10 cellular contexts compared by ENCODE assay signal in the genomic region with DNA sequence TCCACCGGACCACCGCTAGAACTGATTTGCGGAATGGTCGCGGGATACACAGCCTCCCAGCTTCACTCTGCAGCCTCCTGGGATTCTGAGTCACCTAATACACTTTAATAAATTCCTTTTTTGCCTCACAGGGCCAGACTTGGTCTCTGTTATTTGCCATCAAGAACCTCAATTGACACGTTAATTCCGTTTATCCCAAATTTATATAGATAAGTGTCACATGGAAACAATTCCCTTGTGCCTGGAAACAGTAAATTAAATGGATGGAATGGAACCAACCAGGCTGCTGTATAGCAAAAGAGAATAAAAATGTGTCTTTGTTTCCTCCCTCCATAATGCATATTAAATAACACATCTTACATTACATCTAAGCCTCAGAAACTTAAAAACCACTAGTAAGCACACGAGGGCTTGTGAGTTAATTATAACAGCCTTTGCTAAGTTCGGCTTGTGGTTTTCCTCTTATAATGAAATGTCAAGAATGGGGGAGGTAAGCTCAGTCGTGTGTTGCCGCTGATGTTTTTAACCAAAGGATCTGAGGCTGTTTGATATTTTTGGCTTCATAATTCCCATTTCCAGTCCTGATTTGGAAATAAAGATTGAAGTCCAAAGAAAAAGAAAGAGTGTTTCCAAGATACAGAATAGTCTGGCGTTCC. TPM values are rescaled to one million over a fixed set of nuclear protein-coding genes. Genes with fewer than 3 reads are reported as not detected.
DNase-seq lines count a peak whose midpoint lies in the region; ATAC-seq lines count a peak whose summit lies in the region.
"Had no signal": no experiment of that assay in that cellular context is flagged by ENCODE, and none has a peak within 500 bp of the region (broad histone marks: within the 10 kb centered on the region; RNA-seq: fewer than 3 reads in every experiment).

No MANE protein-coding gene starts in this region.

- peaks cover 4% of the 10 kb centered on the region for H3K27me3 ChIP-seq in effector memory CD4-positive, alpha-beta T cell (replicated peaks; ENCODE audit: control insufficient read depth, insufficient read depth, low read length, poor library complexity, severe bottlenecking)

- ATAC-seq in HG03175 (IDR thresholded peaks at IDR 0.05; ENCODE audit: unreplicated experiment): peak; percentile 58
- ATAC-seq in T-helper 17 cell: no peak

- no peaks in the 10 kb centered on the region for H3K36me3 ChIP-seq in effector memory CD4-positive, alpha-beta T cell (ENCODE audit: control insufficient read depth, insufficient read depth, low read length)

- H3K4me3 ChIP-seq in effector memory CD4-positive, alpha-beta T cell (ENCODE audit: insufficient read depth, low read depth, low read length, poor library complexity, severe bottlenecking): no peak overlapping the region

- H3K4me3 Mint-ChIP-seq in T-helper 17 cell: peak overlapping the region; percentile 9

- H3K27ac Mint-ChIP-seq in T-helper 17 cell: no peak overlapping the region

- H3K27me3 Mint-ChIP-seq in T-helper 17 cell: peaks cover 25% of the 10 kb centered on the region

- DNase-seq in SKM-1 treated with dmso at 0.1 percent for 144 hours (lab: John Stamatoyannopoulos, UW; ENCODE audit: unreplicated experiment): peak; percentile 22
- DNase-seq in SKM-1 (lab: John Stamatoyannopoulos, UW; ENCODE audit: unreplicated experiment): no peak
- DNase-seq in T-helper 17 cell: no peak
- no peak for DNase-seq in SW480 (ENCODE audit: low spot score)
- no peak for DNase-seq in glomerular visceral epithelial cell (ENCODE audit: extremely low spot score)
- no peak for DNase-seq in NCI-H524 treated with DMSO at 0.1 percent for 48 hours (lab: John Stamatoyannopoulos, UW)
- DNase-seq in effector memory CD4-positive, alpha-beta T cell: no peak
- DNase-seq: activated CD4-positive, CD25-positive, alpha-beta regulatory T cell treated with anti-CD3 and anti-CD28 coated beads, Interleukin-2, amount 50 U/mL, for 72 hours; NCI-H446 treated with DMSO at 0.1 percent for 48 hours had no signal

- peaks cover 10% of the 10 kb centered on the region for H3K4me1 ChIP-seq in effector memory CD4-positive, alpha-beta T cell (ENCODE audit: control insufficient read depth, insufficient read depth, low read length, poor library complexity, severe bottlenecking)

- no peak overlapping the region for H3K27ac ChIP-seq in effector memory CD4-positive, alpha-beta T cell (ENCODE audit: insufficient read depth, low read length, poor library complexity, severe bottlenecking)

- H3K4me1 Mint-ChIP-seq in T-helper 17 cell: peaks cover 28% of the 10 kb centered on the region

- H3K36me3 Mint-ChIP-seq in T-helper 17 cell (ENCODE audit: low read depth): peaks cover 2% of the 10 kb centered on the region

- no peaks in the 10 kb centered on the region for H3K9me3 ChIP-seq in T-helper 17 cell (ENCODE audit: control insufficient read depth, low read length, poor library complexity, severe bottlenecking)
- H3K9me3 ChIP-seq in effector memory CD4-positive, alpha-beta T cell (ENCODE audit: control insufficient read depth, low read length): no peaks in the 10 kb centered on the region

RNA-seq across cellular contexts. Expression of a gene that starts 52.1 kb away (rescaled TPM):
- total RNA-seq in T-helper 17 cell: under 1 TPM; 0.10 to 0.16 TPM
